Comparison of ENCODE assay signal across 1 cellular context in genomic region chr2:47028846-47029560, GRCh38.
TF ChIP-seq lines count a peak whose summit lies in the region.

No MANE protein-coding gene starts in this region.

TF ChIP-seq in IMR-90, 13 proteins besides CTCF, POLR2A, EP300 and RAD21:
- TF ChIP-seq FOS (IDR thresholded peaks at IDR 0.05; ENCODE audit: low read depth, low read length) (no peak), CHD1 (IDR thresholded peaks at IDR 0.05; ENCODE audit: low read depth, low read length) (no peak), MXI1 (IDR thresholded peaks at IDR 0.05; ENCODE audit: borderline replicate concordance, low read depth, low read length) (no peak), USF2 (IDR thresholded peaks at IDR 0.05; ENCODE audit: low read depth, low read length) (no peak), MAZ (IDR thresholded peaks at IDR 0.05; ENCODE audit: borderline replicate concordance, low read depth, low read length) (no peak), CEBPB (IDR thresholded peaks at IDR 0.05; ENCODE audit: low read depth, low read length) (no peak), MAFK (IDR thresholded peaks at IDR 0.05; ENCODE audit: low read depth, low read length) (no peak), RFX5 (IDR thresholded peaks at IDR 0.05; ENCODE audit: low read depth, low read length) (no peak), ELK1 (IDR thresholded peaks at IDR 0.05; ENCODE audit: borderline replicate concordance, low read depth, low read length) (no peak), RCOR1 (IDR thresholded peaks at IDR 0.05; ENCODE audit: insufficient replicate concordance, low read length) (no peak), SMC3 (IDR thresholded peaks at IDR 0.05; ENCODE audit: low read depth, low read length) (no peak), NFE2L2 (IDR thresholded peaks at IDR 0.05; ENCODE audit: low read depth, low read length) (no peak), BHLHE40 (IDR thresholded peaks at IDR 0.05; ENCODE audit: low read depth, low read length) (no peak)
